In the genomic region with DNA sequence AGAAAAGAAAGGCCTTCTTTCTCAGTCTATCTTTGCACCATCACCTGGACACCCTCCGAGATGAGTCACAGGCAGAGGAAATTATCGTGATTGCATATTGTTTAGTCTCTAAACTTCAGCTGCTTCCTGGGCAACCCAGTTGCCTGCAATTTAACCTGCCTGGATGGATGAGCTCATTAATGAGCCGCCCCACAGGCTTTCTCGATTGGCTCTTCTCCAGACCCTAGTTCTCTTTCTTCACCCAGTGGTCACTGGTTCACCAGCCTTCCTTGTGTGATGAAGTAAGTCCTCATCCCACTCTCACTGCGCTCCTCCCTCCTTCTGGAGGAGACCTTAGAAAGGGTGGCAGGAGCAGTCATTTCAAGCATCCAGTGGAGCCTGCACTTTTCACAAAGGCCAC, we compare ENCODE assay signal across 9 cellular contexts.
DNase-seq lines count a peak whose midpoint lies in the region; ATAC-seq and TF ChIP-seq lines count a peak whose summit lies in the region.
"Had no signal": no experiment of that assay in that cellular context is flagged by ENCODE, and none has a peak within 500 bp of the region (broad histone marks: within the 10 kb centered on the region; RNA-seq: fewer than 3 reads in every experiment).

No MANE protein-coding gene starts in this region.

- H3K27me3 ChIP-seq in body of pancreas (no peaks in the 10 kb centered on the region), left lung (no peaks in the 10 kb centered on the region)

- WGBS in body of pancreas, 2 donors = 75 to 82% methylated on average over 5 of the region's 5 CpGs

- TF ChIP-seq POLR2A in body of pancreas (IDR thresholded peaks at IDR 0.05) = no peak

- H3K4me3 ChIP-seq in body of pancreas (no peak overlapping the region), left lung (no peak overlapping the region)

- ATAC-seq in body of pancreas (peak; percentile 35), left lung (peak; percentile 33), GM21786 (IDR thresholded peaks at IDR 0.05; ENCODE audit: unreplicated experiment) (no peak), HG03520 (IDR thresholded peaks at IDR 0.05; ENCODE audit: unreplicated experiment) (no peak), GM18909 (IDR thresholded peaks at IDR 0.05; ENCODE audit: poor library complexity, unreplicated experiment) (no peak)

- intact Hi-C loops in body of pancreas (cut with DNase I) (no loop called here), left lung (cut with DNase I) (no loop called here)

- H3K36me3 ChIP-seq in body of pancreas (replicated peaks in 1 of 2; ENCODE audit: insufficient read depth in 1 of 2, low read depth in 2 of 2) = no peaks in the 10 kb centered on the region
- H3K36me3 ChIP-seq in left lung = no peaks in the 10 kb centered on the region

- no peaks in the 10 kb centered on the region for H3K4me1 ChIP-seq in body of pancreas
- H3K4me1 ChIP-seq in left lung = no peaks in the 10 kb centered on the region

- H3K9me3 ChIP-seq in body of pancreas (peaks cover 0 to 7% (median 0%) of the 10 kb centered on the region in 3 donors), left lung (peaks cover 0 to 3% of the 10 kb centered on the region in 2 donors)

- peak; percentile 91 for DNase-seq in COR-L47 (lab: John Stamatoyannopoulos, UW)
- peak; percentile 77 for DNase-seq in NCI-H1436 (lab: John Stamatoyannopoulos, UW)
- no peak for DNase-seq in body of pancreas
- no peak for DNase-seq in left lung
- DNase-seq in C1 segment of cervical spinal cord (lab: John Stamatoyannopoulos, UW) = no peak
- DNase-seq: activated T-cell treated with anti-CD3 and anti-CD28 coated beads, Interleukin-2, amount 50 U/mL, for 48 hours had no signal

- TF ChIP-seq CTCF in body of pancreas (IDR thresholded peaks at IDR 0.05) (no peak), left lung (IDR thresholded peaks at IDR 0.05) (no peak)

- H3K27ac ChIP-seq in body of pancreas (no peak overlapping the region), left lung (no peak overlapping the region)

Comparison
In these comparisons a context has a peak if more than half of its experiments do, and no peak if none do; other contexts are left out.
1. DNase-seq: peak in COR-L47 (single experiment) and NCI-H1436 (single experiment); none in body of pancreas (0 of 4), left lung (0 of 2) and C1 segment of cervical spinal cord (0 of 14).
2. ATAC-seq: peak in body of pancreas (single experiment) and left lung (single experiment); none in GM21786 (single experiment), HG03520 (single experiment) and GM18909 (single experiment).